ENCODE assay signal across 2 cellular contexts in genomic region chr20:1373036-1373435, GRCh38.
TF ChIP-seq lines count a peak whose summit lies in the region.

No MANE protein-coding gene starts in this region.

TF ChIP-seq in HepG2, 621 proteins besides CTCF, POLR2A, EP300 and RAD21:
- TF ChIP-seq MAFF (IDR thresholded peaks at IDR 0.05; ENCODE audit: low read depth, low read length), result peak; percentile 87
- no peak for TF ChIP-seq ZNF780A (CRISPR knock-in tag; IDR thresholded peaks at IDR 0.05)
- no peak for TF ChIP-seq RELA (CRISPR knock-in tag; IDR thresholded peaks at IDR 0.05)
- TF ChIP-seq RBM22 (optimal IDR thresholded peaks at IDR 0.05; ENCODE audit: low read length), result peak; percentile 66
- no peak for TF ChIP-seq MED8 (CRISPR knock-in tag; IDR thresholded peaks at IDR 0.05; ENCODE audit: insufficient replicate concordance)
- TF ChIP-seq MAFK (conservative IDR thresholded peaks at IDR 0.05 in 1 of 2, IDR thresholded peaks at IDR 0.05 in 1 of 2; ENCODE audit: low read length in 2 of 2), result peak; percentile 87 to 91
- no peak for TF ChIP-seq LCORL (IDR thresholded peaks at IDR 0.05)
- TF ChIP-seq LCORL (CRISPR knock-in tag; IDR thresholded peaks at IDR 0.05), result no peak
- TF ChIP-seq ZNF10 (CRISPR knock-in tag; IDR thresholded peaks at IDR 0.05; ENCODE audit: borderline replicate concordance, low read depth), result no peak

TF ChIP-seq in SK-N-SH treated with all-trans-retinoic acid at 6 μM for 48 hours, 23 proteins besides CTCF, POLR2A, EP300 and RAD21:
- TF ChIP-seq PPARA (CRISPR knock-in tag; IDR thresholded peaks at IDR 0.05; ENCODE audit: borderline replicate concordance) (no peak), RARB (CRISPR knock-in tag; IDR thresholded peaks at IDR 0.05) (no peak), TSHZ2 (CRISPR knock-in tag; IDR thresholded peaks at IDR 0.05) (no peak), PATZ1 (CRISPR knock-in tag; IDR thresholded peaks at IDR 0.05; ENCODE audit: borderline replicate concordance) (no peak), ARNTL (CRISPR knock-in tag; IDR thresholded peaks at IDR 0.05; ENCODE audit: borderline replicate concordance, low read depth) (no peak), TOX (CRISPR knock-in tag; IDR thresholded peaks at IDR 0.05; ENCODE audit: borderline replicate concordance) (no peak), OSR1 (CRISPR knock-in tag; IDR thresholded peaks at IDR 0.05) (no peak), ESRRG (CRISPR knock-in tag; IDR thresholded peaks at IDR 0.05) (no peak)
